ENCODE assay signal across 17 cellular contexts in the genomic region with DNA sequence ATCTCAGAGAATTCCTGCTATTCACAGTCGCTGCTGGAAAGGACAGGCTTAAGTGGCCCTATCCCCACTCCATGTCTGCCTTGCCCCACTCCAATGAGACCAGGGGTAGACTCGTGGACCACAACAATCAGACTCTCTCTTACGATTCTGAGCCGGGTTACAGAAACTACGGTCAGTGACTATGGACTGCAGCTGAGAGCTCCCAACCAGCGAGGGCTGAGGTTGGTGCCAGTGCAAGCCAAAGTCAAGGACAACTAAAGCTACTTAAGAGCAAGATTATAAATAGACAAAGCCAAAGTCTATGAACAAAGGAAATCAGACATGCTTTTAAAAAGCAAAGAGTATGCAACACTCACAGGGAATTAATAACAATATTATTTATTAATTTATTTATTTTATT. TPM values are rescaled to one million over a fixed set of nuclear protein-coding genes. Genes with fewer than 3 reads are reported as not detected.
DNase-seq lines count a peak whose midpoint lies in the region; ATAC-seq and TF ChIP-seq lines count a peak whose summit lies in the region.
"Had no signal": no experiment of that assay in that cellular context is flagged by ENCODE, and none has a peak within 500 bp of the region (broad histone marks: within the 10 kb centered on the region; RNA-seq: fewer than 3 reads in every experiment).

No MANE protein-coding gene starts in this region.

- TF ChIP-seq CTCF in C4-2B (conservative IDR thresholded peaks at IDR 0.05) (no peak), adrenal gland (IDR thresholded peaks at IDR 0.05) (no peak), thoracic aorta (IDR thresholded peaks at IDR 0.05) (no peak)

- no peaks in the 10 kb centered on the region for H3K79me1 ChIP-seq in mesendoderm (ENCODE audit: low read length)

- no peak overlapping the region for H2AK5ac ChIP-seq in mesendoderm (ENCODE audit: low read length)

- no peaks in the 10 kb centered on the region for H3K27me3 ChIP-seq in adrenal gland
- no peaks in the 10 kb centered on the region for H3K27me3 ChIP-seq in mesendoderm (ENCODE audit: insufficient read depth, low read length, poor library complexity)
- H3K27me3 ChIP-seq in thoracic aorta (replicated peaks; ENCODE audit: insufficient read depth), result no peaks in the 10 kb centered on the region
- H3K27me3 ChIP-seq: BE2C had no signal

- intact Hi-C loops in adrenal gland (cut with DNase I), result no loop called here
- intact Hi-C loops in activated CD4-positive, alpha-beta T cell treated with anti-CD3 and anti-CD28 coated beads, Interleukin-2, amount 10 ng/mL, durations not matched to agents 24 days and 14 days (cut with micrococcal nuclease), result no loop called here

- no peak overlapping the region for H3K27ac Mint-ChIP-seq in activated CD4-positive, alpha-beta T cell treated with anti-CD3 and anti-CD28 coated beads, Interleukin-2, amount 10 ng/mL, durations not matched to agents 24 days and 14 days

- TF ChIP-seq POLR2A in adrenal gland (IDR thresholded peaks at IDR 0.05), result peak in 1 of 2 donors; percentile 8

- H3K79me2 ChIP-seq in mesendoderm (ENCODE audit: control insufficient read depth, insufficient read depth, low read length), result no peaks in the 10 kb centered on the region

- H3K27me3 Mint-ChIP-seq in activated CD4-positive, alpha-beta T cell treated with anti-CD3 and anti-CD28 coated beads, Interleukin-2, amount 10 ng/mL, durations not matched to agents 24 days and 14 days, result no peaks in the 10 kb centered on the region
- H3K27me3 Mint-ChIP-seq: CD4-positive, alpha-beta memory T cell had no signal

- no peak for ATAC-seq in thoracic aorta (ENCODE audit: insufficient number of reproducible peaks, low FRiP score, low read depth)
- ATAC-seq: HepG2, Right ventricle myocardium inferior, SK-N-SH treated with all-trans-retinoic acid at 6 μM for 48 hours had no signal

- H3K4me2 ChIP-seq in mesendoderm (ENCODE audit: low read length), result no peak overlapping the region

- peak overlapping the region; percentile 17 for H3K23ac ChIP-seq in mesendoderm (ENCODE audit: low read length)

- H3K4me3 Mint-ChIP-seq in activated CD4-positive, alpha-beta T cell treated with anti-CD3 and anti-CD28 coated beads, Interleukin-2, amount 10 ng/mL, durations not matched to agents 24 days and 14 days, result no peak overlapping the region
- H3K4me3 Mint-ChIP-seq: CD4-positive, alpha-beta memory T cell had no signal

- no peaks in the 10 kb centered on the region for H3K36me3 ChIP-seq in adrenal gland (replicated peaks in 1 of 2)
- H3K36me3 ChIP-seq in mesendoderm (ENCODE audit: control insufficient read depth, insufficient read depth, low read length), result no peaks in the 10 kb centered on the region
- no peaks in the 10 kb centered on the region for H3K36me3 ChIP-seq in thoracic aorta
- H3K36me3 ChIP-seq: BE2C had no signal

- H3K27ac ChIP-seq in C4-2B, result peak overlapping the region; percentile 41; the same call in 1 of the 2 replicates
- H3K27ac ChIP-seq in adrenal gland, result peak overlapping the region in 2 of 5 donors; percentile 63
- H3K27ac ChIP-seq in mesendoderm (ENCODE audit: low read depth, low read length), result no peak overlapping the region
- peak overlapping the region; percentile 72 to 75 for H3K27ac ChIP-seq in thoracic aorta

- H2BK15ac ChIP-seq in mesendoderm (replicated peaks; ENCODE audit: low read depth), result no peak overlapping the region

- no peak overlapping the region for H3K18ac ChIP-seq in mesendoderm (ENCODE audit: low read length)

- no peak overlapping the region for H2BK120ac ChIP-seq in mesendoderm (ENCODE audit: low read depth, low read length)

- H2BK5ac ChIP-seq in mesendoderm (ENCODE audit: low read length), result no peak overlapping the region

- H3K4me1 ChIP-seq in adrenal gland (replicated peaks in 1 of 2) (peaks cover 11 to 15% of the 10 kb centered on the region in 2 donors), mesendoderm (ENCODE audit: control insufficient read depth, low read depth, low read length) (no peaks in the 10 kb centered on the region), thoracic aorta (ENCODE audit: control insufficient read depth in 1 of 2, low read depth in 2 of 2) (peaks cover 15 to 48% of the 10 kb centered on the region in 2 donors)
- H3K4me1 ChIP-seq: BE2C had no signal

- WGBS in adrenal gland, 4 donors, result 52 to 56% (median 53%) methylated on average over 6 of the region's 6 CpGs
- WGBS in mesendoderm (ENCODE audit: extremely low coverage, insufficient coverage, low lambda C conversion rate), result no CpG with 5 or more reads among the region's 6 CpGs

- peak overlapping the region; percentile 59 for H3K4ac ChIP-seq in mesendoderm (ENCODE audit: low read depth, low read length)

- DNase-seq in adrenal gland (peak; percentile 39 to 80 (median 65)), mesendoderm (no peak), thoracic aorta (ENCODE audit: low spot score) (no peak), NCI-H1930 (lab: John Stamatoyannopoulos, UW) (no peak), HPDE6-E6E7 (ENCODE audit: extremely low spot score) (no peak)
- no peak for DNase-seq in activated CD4-positive, alpha-beta T cell treated with anti-CD3 and anti-CD28 coated beads, Interleukin-2, amount 10 ng/mL, durations not matched to agents 24 days and 14 days
- DNase-seq: BE2C; CD4-positive, alpha-beta memory T cell; H7; Kasumi-1; NCI-H2081; NCI-H510A; NCI-H82 had no signal

- no peak overlapping the region for H3K9ac ChIP-seq in mesendoderm (ENCODE audit: low read length)

- H3K4me3 ChIP-seq in adrenal gland (peak overlapping the region in 1 of 4 donors; percentile 22), mesendoderm (ENCODE audit: low read length) (no peak overlapping the region), thoracic aorta (peak overlapping the region; percentile 48)

- no peak overlapping the region for H4K8ac ChIP-seq in mesendoderm (ENCODE audit: low read depth, low read length)

- H3K9me3 ChIP-seq in adrenal gland (replicated peaks in 1 of 3), result no peaks in the 10 kb centered on the region
- no peaks in the 10 kb centered on the region for H3K9me3 ChIP-seq in thoracic aorta
- H3K9me3 ChIP-seq: BE2C had no signal

- H4K5ac ChIP-seq in mesendoderm (ENCODE audit: low read length), result no peak overlapping the region

- no peaks in the 10 kb centered on the region for H3K9me3 Mint-ChIP-seq in activated CD4-positive, alpha-beta T cell treated with anti-CD3 and anti-CD28 coated beads, Interleukin-2, amount 10 ng/mL, durations not matched to agents 24 days and 14 days

- H3K56ac ChIP-seq in mesendoderm (ENCODE audit: low read length), result peak overlapping the region; percentile 47

- peaks cover 16% of the 10 kb centered on the region for H3K4me1 Mint-ChIP-seq in activated CD4-positive, alpha-beta T cell treated with anti-CD3 and anti-CD28 coated beads, Interleukin-2, amount 10 ng/mL, durations not matched to agents 24 days and 14 days

- peaks cover 13% of the 10 kb centered on the region for H3K36me3 Mint-ChIP-seq in activated CD4-positive, alpha-beta T cell treated with anti-CD3 and anti-CD28 coated beads, Interleukin-2, amount 10 ng/mL, durations not matched to agents 24 days and 14 days (ENCODE audit: low read depth)

RNA-seq across cellular contexts. Expression of a gene that starts 18.3 kb away (rescaled TPM):
- total RNA-seq in adrenal gland (10 to 100 TPM; 16.5 to 34.7 (median 28.8) TPM), thoracic aorta (10 to 100 TPM; 10.9 to 32.1 TPM)
- polyA plus RNA-seq in adrenal gland, result 10 to 100 TPM; 10.6 to 40.4 (median 22.7) TPM
- 14.7 TPM for polyA plus RNA-seq in mesendoderm (2013, experiment 1 of 2)
- 14.0 TPM for polyA plus RNA-seq in mesendoderm (2013, experiment 2 of 2)
- total RNA-seq in activated CD4-positive, alpha-beta T cell treated with anti-CD3 and anti-CD28 coated beads, Interleukin-2, amount 10 ng/mL, durations not matched to agents 24 days and 14 days, result 13.6 and 14.4 TPM in 2 replicates
- total RNA-seq: HepG2 had no signal
- polyA plus RNA-seq: HepG2 had no signal

RNA-seq across cellular contexts. Expression of a gene that starts 18.7 kb away (rescaled TPM):
- total RNA-seq in adrenal gland (100 to 1,000 TPM in 1 of 8 donors, 10 to 100 TPM in 7; 21.0 to 110 (median 51.1) TPM), thoracic aorta (10 to 100 TPM in 1 of 2 donors, 1 to 10 TPM in 1; 6.6 to 12.3 TPM)
- polyA plus RNA-seq in adrenal gland, result 10 to 100 TPM; 25.2 to 41.3 (median 31.5) TPM
- polyA plus RNA-seq in mesendoderm (2013, experiment 1 of 2), result 6.9 TPM
- 6.7 TPM for polyA plus RNA-seq in mesendoderm (2013, experiment 2 of 2)
- 51.7 and 55.2 TPM in 2 replicates for total RNA-seq in activated CD4-positive, alpha-beta T cell treated with anti-CD3 and anti-CD28 coated beads, Interleukin-2, amount 10 ng/mL, durations not matched to agents 24 days and 14 days

Comparison
In these comparisons a context has a peak if more than half of its experiments do, and no peak if none do; other contexts are left out.
1. DNase-seq: peak in adrenal gland (7 of 7); none in mesendoderm (single experiment), thoracic aorta (single experiment), activated CD4-positive, alpha-beta T cell treated with anti-CD3 and anti-CD28 coated beads, Interleukin-2, amount 10 ng/mL, durations not matched to agents 24 days and 14 days (single experiment), NCI-H1930 (0 of 2) and HPDE6-E6E7 (single experiment).